ENCODE assay signal across 8 cellular contexts in genomic region chr2:144522741-144523605, GRCh38. TPM values are rescaled to one million over a fixed set of nuclear protein-coding genes. Genes with fewer than 3 reads are reported as not detected.
DNase-seq lines count a peak whose midpoint lies in the region; ATAC-seq, FAIRE-seq and TF ChIP-seq lines count a peak whose summit lies in the region.

No MANE protein-coding gene starts in this region.

- no peak for TF ChIP-seq CTCF in ascending aorta (IDR thresholded peaks at IDR 0.05)
- no peak for TF ChIP-seq CTCF in kidney (IDR thresholded peaks at IDR 0.05; ENCODE audit: borderline replicate concordance, extremely low read depth, insufficient read depth)

- POLR2A ChIA-PET in activated CD4-positive, alpha-beta T cell treated with anti-CD3 and anti-CD28 coated beads for 36 hours (lab: Charles Lee): no interaction called here

- H3K27me3 ChIP-seq in ascending aorta: no peaks in the 10 kb centered on the region
- H3K27me3 ChIP-seq in stomach smooth muscle (ENCODE audit: control insufficient read depth in 1 of 2, insufficient read depth in 2 of 2, low read length in 2 of 2): peaks cover 26 to 49% of the 10 kb centered on the region in 2 donors

- no peaks in the 10 kb centered on the region for H3K36me3 Mint-ChIP-seq in activated CD4-positive, alpha-beta T cell treated with anti-CD3 and anti-CD28 coated beads for 36 hours (ENCODE audit: low read depth)

- H3K36me3 ChIP-seq in ascending aorta: no peaks in the 10 kb centered on the region
- H3K36me3 ChIP-seq in kidney (ENCODE audit: control insufficient read depth in 1 of 2, insufficient read depth in 2 of 2, low read length in 2 of 2): no peaks in the 10 kb centered on the region
- H3K36me3 ChIP-seq in stomach smooth muscle (ENCODE audit: control insufficient read depth in 2 of 2, insufficient read depth in 2 of 2, low read length in 2 of 2): no peaks in the 10 kb centered on the region

- no peak overlapping the region for H3K27ac Mint-ChIP-seq in activated CD4-positive, alpha-beta T cell treated with anti-CD3 and anti-CD28 coated beads for 36 hours

- peak; percentile 20 for DNase-seq in activated CD4-positive, alpha-beta T cell treated with anti-CD3 and anti-CD28 coated beads for 36 hours
- no peak for DNase-seq in activated CD4-positive, alpha-beta T cell treated with anti-CD3 and anti-CD28 coated beads, Interleukin-2, amount 50 U/mL, for 4 hours
- DNase-seq in ascending aorta (ENCODE audit: low spot score in 2 of 2) (no peak), kidney (peak; percentile 73), ACHN (no peak), T1000 (lab: John Stamatoyannopoulos, UW) (no peak)
- DNase-seq in stimulated activated CD4-positive, alpha-beta T cell treated with anti-CD3 and anti-CD28 coated beads, Interleukin-2, amount 100 ng/mL, for 24 hours: no peak

- H3K9me3 Mint-ChIP-seq in activated CD4-positive, alpha-beta T cell treated with anti-CD3 and anti-CD28 coated beads for 36 hours (ENCODE audit: low read depth): no peaks in the 10 kb centered on the region

- peak overlapping the region; percentile 71 for H3K4me3 Mint-ChIP-seq in activated CD4-positive, alpha-beta T cell treated with anti-CD3 and anti-CD28 coated beads for 36 hours

- intact Hi-C loops in activated CD4-positive, alpha-beta T cell treated with anti-CD3 and anti-CD28 coated beads for 36 hours (cut with DNase I, micrococcal nuclease): no loop called here
- intact Hi-C loops in ascending aorta (cut with DNase I): loop anchor here (5.0 kb wide), 5 partner anchors 84 to 1229 kb away; no protein-coding TSS in a partner anchor
- intact Hi-C loops in kidney (cut with DNase I): no loop called here

- in situ Hi-C loops in ACHN (cut with HindIII; ENCODE audit: low pct_ligation_motif_present, low pct_unique_long_range_greater_than_20kb, low sequenced_read_pairs): no loop called here

- H3K9me3 ChIP-seq in ascending aorta (no peaks in the 10 kb centered on the region), kidney (ENCODE audit: control insufficient read depth in 1 of 2, low read length in 2 of 2) (no peaks in the 10 kb centered on the region), stomach smooth muscle (ENCODE audit: control insufficient read depth in 2 of 2, low read length in 2 of 2) (no peaks in the 10 kb centered on the region)

- H3K4me3 ChIP-seq in ascending aorta (peak overlapping the region; percentile 85 to 86), kidney (ENCODE audit: low read length in 2 of 2) (peak overlapping the region; percentile 66 to 72), stomach smooth muscle (ENCODE audit: low read length in 2 of 2) (peak overlapping the region; percentile 21 to 71)

- H3K27me3 Mint-ChIP-seq in activated CD4-positive, alpha-beta T cell treated with anti-CD3 and anti-CD28 coated beads for 36 hours: peaks cover 38% of the 10 kb centered on the region

- peaks cover 23% of the 10 kb centered on the region for H3K4me1 Mint-ChIP-seq in activated CD4-positive, alpha-beta T cell treated with anti-CD3 and anti-CD28 coated beads for 36 hours

- ATAC-seq in activated CD4-positive, alpha-beta T cell treated with anti-CD3 and anti-CD28 coated beads for 36 hours: no peak

- CTCF ChIA-PET in activated CD4-positive, alpha-beta T cell treated with anti-CD3 and anti-CD28 coated beads for 36 hours (lab: Charles Lee): interaction anchor here (0.6 to 0.9 kb wide), 2 partner anchors 11 to 61 kb away, joined by 3 to 4 read pairs; no protein-coding TSS in a partner anchor

- H3K4me1 ChIP-seq in ascending aorta (peaks cover 0 to 14% of the 10 kb centered on the region in 2 donors), kidney (ENCODE audit: control insufficient read depth in 1 of 2, insufficient read depth in 1 of 2, low read depth in 1 of 2, low read length in 2 of 2) (peaks cover 0 to 2% of the 10 kb centered on the region in 2 donors), stomach smooth muscle (ENCODE audit: control insufficient read depth, insufficient read depth, low read length) (peaks cover 5% of the 10 kb centered on the region)

- no peak for FAIRE-seq in kidney (lab: Jason Lieb, UNC)

- H3K27ac ChIP-seq in ascending aorta (peak overlapping the region; percentile 99 to 100), kidney (ENCODE audit: low read depth in 2 of 2, low read length in 2 of 2) (peak overlapping the region; percentile 43 to 71), stomach smooth muscle (ENCODE audit: low read length) (peak overlapping the region; percentile 58)

- peak overlapping the region; percentile 38 to 39 for H3K9ac ChIP-seq in kidney (ENCODE audit: low read length in 2 of 2)
- H3K9ac ChIP-seq in stomach smooth muscle (ENCODE audit: low read length in 2 of 2): peak overlapping the region; percentile 22 to 65

RNA-seq across cellular contexts. Expression of gene ZEB2, which starts 3.1 kb away (rescaled TPM):
- 1 to 10 TPM; 7.0 to 7.5 TPM for total RNA-seq in activated CD4-positive, alpha-beta T cell treated with anti-CD3 and anti-CD28 coated beads for 36 hours
- total RNA-seq in ascending aorta: 74.6 TPM
- total RNA-seq in kidney: 136 TPM
- polyA plus RNA-seq in kidney (ENCODE audit: insufficient read depth, low read depth, low replicate concordance): 8.3 TPM

Comparison
In these comparisons a context has a peak if more than half of its experiments do, and no peak if none do; other contexts are left out.
1. DNase-seq: peak in activated CD4-positive, alpha-beta T cell treated with anti-CD3 and anti-CD28 coated beads for 36 hours (single experiment) and kidney (single experiment); none in activated CD4-positive, alpha-beta T cell treated with anti-CD3 and anti-CD28 coated beads, Interleukin-2, amount 50 U/mL, for 4 hours (0 of 2), ascending aorta (0 of 2), stimulated activated CD4-positive, alpha-beta T cell treated with anti-CD3 and anti-CD28 coated beads, Interleukin-2, amount 100 ng/mL, for 24 hours (0 of 2), ACHN (single experiment) and T1000 (single experiment).
2. Peak in every context shown above with its lines, with median percentiles within 50 percentile points of each other: H3K27ac ChIP-seq and H3K4me3 ChIP-seq.